ENCODE assay signal across 8 cellular contexts in the genomic region with DNA sequence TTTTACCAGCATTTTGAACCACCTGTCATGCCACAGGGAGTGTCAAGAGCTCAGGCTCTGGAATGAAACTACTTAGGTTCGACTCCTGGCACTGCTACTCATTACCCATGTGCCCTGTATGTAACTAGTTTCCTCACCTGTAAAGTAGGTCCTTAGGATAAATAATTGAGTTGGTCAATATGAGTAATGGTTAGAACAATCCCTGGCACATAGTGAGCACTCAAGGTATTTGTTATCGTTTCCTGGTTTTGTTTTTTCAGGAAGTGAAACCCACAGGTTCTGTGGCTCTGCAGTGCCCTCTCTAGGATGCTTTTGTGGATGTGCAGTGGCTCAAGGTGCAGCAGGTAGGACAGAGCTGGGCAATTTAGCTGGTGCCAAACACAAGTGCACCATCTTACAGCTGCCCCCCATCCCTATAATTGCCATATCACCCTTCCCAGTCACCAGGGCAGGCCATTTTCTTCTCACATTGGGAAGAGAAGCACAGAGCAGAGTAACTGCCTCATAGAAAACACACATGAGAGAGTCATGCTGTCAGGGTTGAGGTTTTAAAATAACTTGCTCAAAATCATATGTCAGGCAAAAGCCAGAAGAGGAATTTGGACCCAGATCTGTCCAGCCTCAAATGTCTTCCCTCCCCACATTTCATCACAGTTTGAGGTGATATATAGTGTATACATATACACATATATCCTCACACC.
DNase-seq lines count a peak whose midpoint lies in the region; ATAC-seq and TF ChIP-seq lines count a peak whose summit lies in the region.

No MANE protein-coding gene starts in this region.

- no peaks in the 10 kb centered on the region for H3K79me2 ChIP-seq in neural progenitor cell (ENCODE audit: low read depth)

- no peak overlapping the region for H3K27ac ChIP-seq in neural progenitor cell
- H3K27ac ChIP-seq in thyroid gland, result no peak overlapping the region

- H3F3A ChIP-seq in neural progenitor cell (ENCODE audit: low read depth), result no peaks in the 10 kb centered on the region

- no peak overlapping the region for H3K4me2 ChIP-seq in neural progenitor cell

- intact Hi-C loops in thyroid gland (cut with DNase I), result no loop called here

- H3K9me3 ChIP-seq in neural progenitor cell (ENCODE audit: low read depth) (no peaks in the 10 kb centered on the region), thyroid gland (no peaks in the 10 kb centered on the region)

- no peak overlapping the region for H2AFZ ChIP-seq in neural progenitor cell (replicated peaks)

- H4K20me1 ChIP-seq in neural progenitor cell (ENCODE audit: low read depth), result no peaks in the 10 kb centered on the region

- ATAC-seq in GM21825 (IDR thresholded peaks at IDR 0.05; ENCODE audit: unreplicated experiment), result peak; percentile 93

- no peak for TF ChIP-seq POLR2A in thyroid gland (IDR thresholded peaks at IDR 0.05)

- WGBS in thyroid gland, 2 donors, result 39 to 45% methylated on average over 2 of the region's 2 CpGs

- H3K4me3 ChIP-seq in neural progenitor cell, result no peak overlapping the region
- no peak overlapping the region for H3K4me3 ChIP-seq in thyroid gland (replicated peaks in 1 of 3)

- H3K4me3 Mint-ChIP-seq in activated T-cell treated with anti-CD3 and anti-CD28 coated beads, Interleukin-2, amount 50 U/mL, for 24 hours, result no peak overlapping the region
- no peak overlapping the region for H3K4me3 Mint-ChIP-seq in neural progenitor cell

- DNase-seq in activated T-cell treated with anti-CD3 and anti-CD28 coated beads, Interleukin-2, amount 50 U/mL, for 24 hours, result no peak
- DNase-seq in activated T-cell treated with anti-CD3 and anti-CD28 coated beads for 4 hours (no peak), KBM-7 (peak; percentile 84), neural progenitor cell (ENCODE audit: low spot score) (peak; percentile 39), DMS 273 treated with DMSO at 0.1 percent for 48 hours (lab: John Stamatoyannopoulos, UW) (no peak), thyroid gland (no peak)
- DNase-seq in activated effector memory CD4-positive, alpha-beta T cell treated with anti-CD3 and anti-CD28 coated beads, Interleukin-2, amount 50 U/mL, for 16 hours, result peak; percentile 68

- H3K4me1 ChIP-seq in neural progenitor cell, result peaks cover 3% of the 10 kb centered on the region
- H3K4me1 ChIP-seq in thyroid gland, result no peaks in the 10 kb centered on the region

- peak; percentile 48 for TF ChIP-seq CTCF in neural progenitor cell (IDR thresholded peaks at IDR 0.05)
- peak in 1 of 6 experiments; percentile 13 for TF ChIP-seq CTCF in thyroid gland (IDR thresholded peaks at IDR 0.05)

- H3K36me3 ChIP-seq in neural progenitor cell, result no peaks in the 10 kb centered on the region
- no peaks in the 10 kb centered on the region for H3K36me3 ChIP-seq in thyroid gland

- H3K4me1 Mint-ChIP-seq in activated T-cell treated with anti-CD3 and anti-CD28 coated beads, Interleukin-2, amount 50 U/mL, for 24 hours (ENCODE audit: low read depth), result peaks cover 75% of the 10 kb centered on the region
- H3K4me1 Mint-ChIP-seq in neural progenitor cell, result peaks cover 10% of the 10 kb centered on the region

- H3K27me3 Mint-ChIP-seq in activated T-cell treated with anti-CD3 and anti-CD28 coated beads, Interleukin-2, amount 50 U/mL, for 24 hours, result no peaks in the 10 kb centered on the region
- no peaks in the 10 kb centered on the region for H3K27me3 Mint-ChIP-seq in neural progenitor cell (ENCODE audit: insufficient read depth, low read depth)

- in situ Hi-C loops in KBM-7 (cut with MboI; ENCODE audit: low pct_unique_long_range_greater_than_20kb, low sequenced_read_pairs), result no loop called here

- H3K36me3 Mint-ChIP-seq in activated T-cell treated with anti-CD3 and anti-CD28 coated beads, Interleukin-2, amount 50 U/mL, for 24 hours (ENCODE audit: low read depth), result no peaks in the 10 kb centered on the region
- no peaks in the 10 kb centered on the region for H3K36me3 Mint-ChIP-seq in neural progenitor cell

- peak overlapping the region; percentile 31 for H3K27ac Mint-ChIP-seq in activated T-cell treated with anti-CD3 and anti-CD28 coated beads, Interleukin-2, amount 50 U/mL, for 24 hours
- no peak overlapping the region for H3K27ac Mint-ChIP-seq in neural progenitor cell

- H3K9me3 Mint-ChIP-seq in activated T-cell treated with anti-CD3 and anti-CD28 coated beads, Interleukin-2, amount 50 U/mL, for 24 hours, result peaks cover 3% of the 10 kb centered on the region
- H3K9me3 Mint-ChIP-seq in neural progenitor cell, result peaks cover 2% of the 10 kb centered on the region

- no peak overlapping the region for H3K9ac ChIP-seq in neural progenitor cell

- no peaks in the 10 kb centered on the region for H3K27me3 ChIP-seq in neural progenitor cell
- no peaks in the 10 kb centered on the region for H3K27me3 ChIP-seq in thyroid gland

Comparison
In these comparisons a context has a peak if more than half of its experiments do, and no peak if none do; other contexts are left out.
1. DNase-seq: peak in KBM-7 (single experiment), activated effector memory CD4-positive, alpha-beta T cell treated with anti-CD3 and anti-CD28 coated beads, Interleukin-2, amount 50 U/mL, for 16 hours (single experiment) and neural progenitor cell (single experiment); none in activated T-cell treated with anti-CD3 and anti-CD28 coated beads, Interleukin-2, amount 50 U/mL, for 24 hours (single experiment), activated T-cell treated with anti-CD3 and anti-CD28 coated beads for 4 hours (single experiment), DMS 273 treated with DMSO at 0.1 percent for 48 hours (single experiment) and thyroid gland (0 of 2).